Comparison of ENCODE assay signal across 1 cellular context in genomic region chr3:53846134-53846850, GRCh38.
TF ChIP-seq lines count a peak whose summit lies in the region.

A gene with protein sequence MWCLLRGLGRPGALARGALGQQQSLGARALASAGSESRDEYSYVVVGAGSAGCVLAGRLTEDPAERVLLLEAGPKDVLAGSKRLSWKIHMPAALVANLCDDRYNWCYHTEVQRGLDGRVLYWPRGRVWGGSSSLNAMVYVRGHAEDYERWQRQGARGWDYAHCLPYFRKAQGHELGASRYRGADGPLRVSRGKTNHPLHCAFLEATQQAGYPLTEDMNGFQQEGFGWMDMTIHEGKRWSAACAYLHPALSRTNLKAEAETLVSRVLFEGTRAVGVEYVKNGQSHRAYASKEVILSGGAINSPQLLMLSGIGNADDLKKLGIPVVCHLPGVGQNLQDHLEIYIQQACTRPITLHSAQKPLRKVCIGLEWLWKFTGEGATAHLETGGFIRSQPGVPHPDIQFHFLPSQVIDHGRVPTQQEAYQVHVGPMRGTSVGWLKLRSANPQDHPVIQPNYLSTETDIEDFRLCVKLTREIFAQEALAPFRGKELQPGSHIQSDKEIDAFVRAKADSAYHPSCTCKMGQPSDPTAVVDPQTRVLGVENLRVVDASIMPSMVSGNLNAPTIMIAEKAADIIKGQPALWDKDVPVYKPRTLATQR (minus strand): TSS chr3:53846419. CDS start chr3:53824008, 22,411 bp downstream.
TSS of gene IL17RB (plus strand) at chr3:53846568. CDS start at chr3:53846589, 21 bp downstream.

TF ChIP-seq in HepG2, 621 proteins besides CTCF, POLR2A, EP300 and RAD21 (continued from another document and continues in another):
- TF ChIP-seq, protein P1, sequence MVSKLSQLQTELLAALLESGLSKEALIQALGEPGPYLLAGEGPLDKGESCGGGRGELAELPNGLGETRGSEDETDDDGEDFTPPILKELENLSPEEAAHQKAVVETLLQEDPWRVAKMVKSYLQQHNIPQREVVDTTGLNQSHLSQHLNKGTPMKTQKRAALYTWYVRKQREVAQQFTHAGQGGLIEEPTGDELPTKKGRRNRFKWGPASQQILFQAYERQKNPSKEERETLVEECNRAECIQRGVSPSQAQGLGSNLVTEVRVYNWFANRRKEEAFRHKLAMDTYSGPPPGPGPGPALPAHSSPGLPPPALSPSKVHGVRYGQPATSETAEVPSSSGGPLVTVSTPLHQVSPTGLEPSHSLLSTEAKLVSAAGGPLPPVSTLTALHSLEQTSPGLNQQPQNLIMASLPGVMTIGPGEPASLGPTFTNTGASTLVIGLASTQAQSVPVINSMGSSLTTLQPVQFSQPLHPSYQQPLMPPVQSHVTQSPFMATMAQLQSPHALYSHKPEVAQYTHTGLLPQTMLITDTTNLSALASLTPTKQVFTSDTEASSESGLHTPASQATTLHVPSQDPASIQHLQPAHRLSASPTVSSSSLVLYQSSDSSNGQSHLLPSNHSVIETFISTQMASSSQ (IDR thresholded peaks at IDR 0.05; ENCODE audit: low read depth): no peak; the same call in 1 of the 2 replicates
- TF ChIP-seq, protein P1 (CRISPR knock-in tag; IDR thresholded peaks at IDR 0.05; ENCODE audit: borderline replicate concordance): peak; percentile 56; the same call in 1 of the 2 replicates
- TF ChIP-seq ATF3 (CRISPR knock-in tag; IDR thresholded peaks at IDR 0.05): peak; percentile 25; the same call in 1 of the 2 replicates
- TF ChIP-seq ZNF879 (CRISPR knock-in tag; IDR thresholded peaks at IDR 0.05): no peak; the same call in 1 of the 2 replicates
- TF ChIP-seq AHR (CRISPR knock-in tag; IDR thresholded peaks at IDR 0.05): 0 out of 2 replicates have a peak, but pooled peaks have one; percentile 76
- no peak; the same call in 1 of the 2 replicates for TF ChIP-seq DMAP1 (CRISPR knock-in tag; IDR thresholded peaks at IDR 0.05)
- 0 out of 2 replicates have a peak, but pooled peaks have one; percentile 56 for TF ChIP-seq ZNF225 (CRISPR knock-in tag; IDR thresholded peaks at IDR 0.05)
- TF ChIP-seq ZNF567 (CRISPR knock-in tag; IDR thresholded peaks at IDR 0.05; ENCODE audit: borderline replicate concordance): peak; percentile 50; the same call in 1 of the 2 replicates
- TF ChIP-seq ZNF549 (CRISPR knock-in tag; IDR thresholded peaks at IDR 0.05): peak; percentile 58; the same call in 1 of the 2 replicates
- TF ChIP-seq, protein P2, sequence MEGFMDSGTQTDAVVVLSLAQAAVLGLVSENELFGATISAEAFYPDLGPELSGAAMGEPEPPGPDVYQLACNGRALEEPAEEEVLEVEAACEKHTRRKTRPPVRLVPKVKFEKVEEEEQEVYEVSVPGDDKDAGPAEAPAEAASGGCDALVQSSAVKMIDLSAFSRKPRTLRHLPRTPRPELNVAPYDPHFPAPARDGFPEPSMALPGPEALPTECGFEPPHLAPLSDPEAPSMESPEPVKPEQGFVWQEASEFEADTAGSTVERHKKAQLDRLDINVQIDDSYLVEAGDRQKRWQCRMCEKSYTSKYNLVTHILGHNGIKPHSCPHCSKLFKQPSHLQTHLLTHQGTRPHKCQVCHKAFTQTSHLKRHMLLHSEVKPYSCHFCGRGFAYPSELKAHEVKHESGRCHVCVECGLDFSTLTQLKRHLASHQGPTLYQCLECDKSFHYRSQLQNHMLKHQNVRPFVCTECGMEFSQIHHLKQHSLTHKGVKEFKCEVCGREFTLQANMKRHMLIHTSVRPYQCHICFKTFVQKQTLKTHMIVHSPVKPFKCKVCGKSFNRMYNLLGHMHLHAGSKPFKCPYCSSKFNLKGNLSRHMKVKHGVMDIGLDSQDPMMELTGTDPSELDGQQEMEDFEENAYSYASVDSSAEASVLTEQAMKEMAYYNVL (CRISPR knock-in tag; IDR thresholded peaks at IDR 0.05; ENCODE audit: borderline replicate concordance): peak; percentile 59; the same call in 1 of the 2 replicates
- peak; percentile 83 for TF ChIP-seq TSC22D2 (CRISPR knock-in tag; IDR thresholded peaks at IDR 0.05; ENCODE audit: borderline replicate concordance)
- no peak for TF ChIP-seq ZNF7 (CRISPR knock-in tag; IDR thresholded peaks at IDR 0.05)
- TF ChIP-seq ZNF34 (CRISPR knock-in tag; IDR thresholded peaks at IDR 0.05; ENCODE audit: borderline replicate concordance): peak; percentile 93; the same call in 1 of the 2 replicates
- peak; percentile 89 for TF ChIP-seq MXD4 (CRISPR knock-in tag; IDR thresholded peaks at IDR 0.05)
- no peak for TF ChIP-seq SRF (IDR thresholded peaks at IDR 0.05; ENCODE audit: low read depth, low read length)
- TF ChIP-seq NFYB (CRISPR knock-in tag; IDR thresholded peaks at IDR 0.05): peak; percentile 28; the same call in 1 of the 2 replicates
- peak; percentile 93 for TF ChIP-seq CCDC6 (CRISPR knock-in tag; IDR thresholded peaks at IDR 0.05)
- TF ChIP-seq ZNF792 (CRISPR knock-in tag; IDR thresholded peaks at IDR 0.05): peak; percentile 91
- TF ChIP-seq SRSF9 (IDR thresholded peaks at IDR 0.05; ENCODE audit: borderline replicate concordance, insufficient read depth, low read depth, low read length, poor library complexity, severe bottlenecking): no peak
- TF ChIP-seq, protein P3, sequence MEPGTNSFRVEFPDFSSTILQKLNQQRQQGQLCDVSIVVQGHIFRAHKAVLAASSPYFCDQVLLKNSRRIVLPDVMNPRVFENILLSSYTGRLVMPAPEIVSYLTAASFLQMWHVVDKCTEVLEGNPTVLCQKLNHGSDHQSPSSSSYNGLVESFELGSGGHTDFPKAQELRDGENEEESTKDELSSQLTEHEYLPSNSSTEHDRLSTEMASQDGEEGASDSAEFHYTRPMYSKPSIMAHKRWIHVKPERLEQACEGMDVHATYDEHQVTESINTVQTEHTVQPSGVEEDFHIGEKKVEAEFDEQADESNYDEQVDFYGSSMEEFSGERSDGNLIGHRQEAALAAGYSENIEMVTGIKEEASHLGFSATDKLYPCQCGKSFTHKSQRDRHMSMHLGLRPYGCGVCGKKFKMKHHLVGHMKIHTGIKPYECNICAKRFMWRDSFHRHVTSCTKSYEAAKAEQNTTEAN (CRISPR knock-in tag; conservative IDR thresholded peaks at IDR 0.05): peak; percentile 66
- TF ChIP-seq CEBPB (IDR thresholded peaks at IDR 0.05; ENCODE audit: borderline replicate concordance, low read depth, low read length): no peak
- no peak; the same call in 1 of the 2 replicates for TF ChIP-seq THAP8 (CRISPR knock-in tag; IDR thresholded peaks at IDR 0.05; ENCODE audit: borderline replicate concordance)
- no peak for TF ChIP-seq ZBTB7A (CRISPR knock-in tag; IDR thresholded peaks at IDR 0.05)
- TF ChIP-seq SKI (IDR thresholded peaks at IDR 0.05; ENCODE audit: partially characterized antibody): peak; percentile 60
- TF ChIP-seq, protein P4, sequence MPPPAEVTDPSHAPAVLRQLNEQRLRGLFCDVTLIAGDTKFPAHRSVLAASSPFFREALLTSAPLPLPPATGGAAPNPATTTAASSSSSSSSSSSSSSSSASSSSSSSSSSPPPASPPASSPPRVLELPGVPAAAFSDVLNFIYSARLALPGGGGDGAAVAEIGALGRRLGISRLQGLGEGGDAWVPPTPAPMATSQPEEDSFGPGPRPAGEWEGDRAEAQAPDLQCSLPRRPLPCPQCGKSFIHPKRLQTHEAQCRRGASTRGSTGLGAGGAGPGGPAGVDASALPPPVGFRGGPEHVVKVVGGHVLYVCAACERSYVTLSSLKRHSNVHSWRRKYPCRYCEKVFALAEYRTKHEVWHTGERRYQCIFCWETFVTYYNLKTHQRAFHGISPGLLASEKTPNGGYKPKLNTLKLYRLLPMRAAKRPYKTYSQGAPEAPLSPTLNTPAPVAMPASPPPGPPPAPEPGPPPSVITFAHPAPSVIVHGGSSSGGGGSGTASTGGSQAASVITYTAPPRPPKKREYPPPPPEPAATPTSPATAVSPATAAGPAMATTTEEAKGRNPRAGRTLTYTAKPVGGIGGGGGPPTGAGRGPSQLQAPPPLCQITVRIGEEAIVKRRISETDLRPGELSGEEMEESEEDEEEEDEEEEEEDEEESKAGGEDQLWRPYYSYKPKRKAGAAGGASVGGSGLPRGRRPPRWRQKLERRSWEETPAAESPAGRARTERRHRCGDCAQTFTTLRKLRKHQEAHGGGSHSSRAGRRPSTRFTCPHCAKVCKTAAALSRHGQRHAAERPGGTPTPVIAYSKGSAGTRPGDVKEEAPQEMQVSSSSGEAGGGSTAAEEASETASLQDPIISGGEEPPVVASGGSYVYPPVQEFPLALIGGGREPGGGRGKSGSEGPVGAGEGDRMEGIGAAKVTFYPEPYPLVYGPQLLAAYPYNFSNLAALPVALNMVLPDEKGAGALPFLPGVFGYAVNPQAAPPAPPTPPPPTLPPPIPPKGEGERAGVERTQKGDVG (CRISPR knock-in tag; IDR thresholded peaks at IDR 0.05; ENCODE audit: borderline replicate concordance): no peak
- TF ChIP-seq, protein P5, sequence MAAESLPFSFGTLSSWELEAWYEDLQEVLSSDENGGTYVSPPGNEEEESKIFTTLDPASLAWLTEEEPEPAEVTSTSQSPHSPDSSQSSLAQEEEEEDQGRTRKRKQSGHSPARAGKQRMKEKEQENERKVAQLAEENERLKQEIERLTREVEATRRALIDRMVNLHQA (CRISPR knock-in tag; IDR thresholded peaks at IDR 0.05): no peak
- no peak for TF ChIP-seq FOXP1 (IDR thresholded peaks at IDR 0.05)
- TF ChIP-seq FOXP1 (CRISPR knock-in tag; IDR thresholded peaks at IDR 0.05): no peak
- TF ChIP-seq HDAC6 (IDR thresholded peaks at IDR 0.05; ENCODE audit: low read depth, low read length): no peak
- no peak for TF ChIP-seq MTA1 (CRISPR knock-in tag; IDR thresholded peaks at IDR 0.05; ENCODE audit: borderline replicate concordance)
- TF ChIP-seq DZIP1 (CRISPR knock-in tag; IDR thresholded peaks at IDR 0.05): peak; percentile 97
- TF ChIP-seq MEIS2 (CRISPR knock-in tag; IDR thresholded peaks at IDR 0.05): peak; percentile 60
- no peak; the same call in 1 of the 2 replicates for TF ChIP-seq ZNF558 (CRISPR knock-in tag; IDR thresholded peaks at IDR 0.05; ENCODE audit: borderline replicate concordance)
- TF ChIP-seq, protein P6, sequence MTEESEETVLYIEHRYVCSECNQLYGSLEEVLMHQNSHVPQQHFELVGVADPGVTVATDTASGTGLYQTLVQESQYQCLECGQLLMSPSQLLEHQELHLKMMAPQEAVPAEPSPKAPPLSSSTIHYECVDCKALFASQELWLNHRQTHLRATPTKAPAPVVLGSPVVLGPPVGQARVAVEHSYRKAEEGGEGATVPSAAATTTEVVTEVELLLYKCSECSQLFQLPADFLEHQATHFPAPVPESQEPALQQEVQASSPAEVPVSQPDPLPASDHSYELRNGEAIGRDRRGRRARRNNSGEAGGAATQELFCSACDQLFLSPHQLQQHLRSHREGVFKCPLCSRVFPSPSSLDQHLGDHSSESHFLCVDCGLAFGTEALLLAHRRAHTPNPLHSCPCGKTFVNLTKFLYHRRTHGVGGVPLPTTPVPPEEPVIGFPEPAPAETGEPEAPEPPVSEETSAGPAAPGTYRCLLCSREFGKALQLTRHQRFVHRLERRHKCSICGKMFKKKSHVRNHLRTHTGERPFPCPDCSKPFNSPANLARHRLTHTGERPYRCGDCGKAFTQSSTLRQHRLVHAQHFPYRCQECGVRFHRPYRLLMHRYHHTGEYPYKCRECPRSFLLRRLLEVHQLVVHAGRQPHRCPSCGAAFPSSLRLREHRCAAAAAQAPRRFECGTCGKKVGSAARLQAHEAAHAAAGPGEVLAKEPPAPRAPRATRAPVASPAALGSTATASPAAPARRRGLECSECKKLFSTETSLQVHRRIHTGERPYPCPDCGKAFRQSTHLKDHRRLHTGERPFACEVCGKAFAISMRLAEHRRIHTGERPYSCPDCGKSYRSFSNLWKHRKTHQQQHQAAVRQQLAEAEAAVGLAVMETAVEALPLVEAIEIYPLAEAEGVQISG (CRISPR knock-in tag; IDR thresholded peaks at IDR 0.05): peak; percentile 83
- TF ChIP-seq ZKSCAN5 (CRISPR knock-in tag; IDR thresholded peaks at IDR 0.05): no peak
- TF ChIP-seq ZNF772 (CRISPR knock-in tag; IDR thresholded peaks at IDR 0.05): no peak; the same call in none of the 2 replicates
